In the genomic region with DNA sequence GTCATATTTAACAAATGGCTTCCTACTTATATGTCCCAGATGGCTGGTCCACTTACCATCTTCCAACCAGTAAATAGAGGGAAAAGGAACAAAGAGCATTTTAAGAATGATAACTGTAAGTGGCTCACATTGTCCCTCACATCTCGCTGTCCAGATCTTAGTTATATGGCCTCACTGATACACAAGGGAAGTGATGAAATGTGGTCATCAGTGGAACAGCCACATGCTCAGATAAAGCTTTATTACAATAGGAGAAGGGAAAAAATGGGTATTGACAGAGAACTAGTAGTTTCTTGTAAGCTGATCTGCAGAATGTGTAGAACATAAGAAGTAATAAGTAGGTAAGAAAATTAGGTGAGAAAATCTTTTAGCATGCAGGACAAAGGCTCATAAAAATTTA, we compare ENCODE assay signal across 23 cellular contexts. TPM values are rescaled to one million over a fixed set of nuclear protein-coding genes. Genes with fewer than 3 reads are reported as not detected.
"Had no signal": no experiment of that assay in that cellular context is flagged by ENCODE, and none has a peak within 500 bp of the region (broad histone marks: within the 10 kb centered on the region; RNA-seq: fewer than 3 reads in every experiment).

No MANE protein-coding gene starts in this region.

- H3K27ac ChIP-seq: adrenal gland, breast epithelium, SJSA1 had no signal

- H3K36me3 ChIP-seq: adrenal gland, breast epithelium had no signal

- H3K4me1 ChIP-seq: breast epithelium, SJSA1 had no signal

- H3K9me3 ChIP-seq: adrenal gland, breast epithelium, SJSA1 had no signal

- H3K4me3 ChIP-seq: adrenal gland, breast epithelium, SJSA1 had no signal

- ATAC-seq: activated CD4-positive, CD25-positive, alpha-beta regulatory T cell treated with anti-CD3 and anti-CD28 coated beads, Interleukin-2, amount 50 U/mL, for 24 hours; activated CD8-positive, alpha-beta T cell treated with anti-CD3 and anti-CD28 coated beads for 36 hours; activated T-cell treated with anti-CD3 and anti-CD28 coated beads, Interleukin-2, amount 50 U/mL, for 72 hours had no signal

- H3K27me3 ChIP-seq: adrenal gland, breast epithelium, SJSA1 had no signal

- DNase-seq: activated CD4-positive, alpha-beta T cell treated with anti-CD3 and anti-CD28 coated beads for 4 hours; activated CD8-positive, alpha-beta memory T cell treated with anti-CD3 and anti-CD28 coated beads, Interleukin-2, amount 50 U/mL, for 4 hours; activated CD8-positive, alpha-beta T cell treated with anti-CD3 and anti-CD28 coated beads for 36 hours; activated gamma-delta T cell treated with Interleukin-2 at 50 U/mL for 16 hours; activated naive CD4-positive, alpha-beta T cell treated with anti-CD3 and anti-CD28 coated beads, Interleukin-2, amount 10 ng/mL, durations not matched to agents 7 days and 5 days; activated naive CD8-positive, alpha-beta T cell treated with anti-CD3 and anti-CD28 coated beads, Interleukin-2, amount 10 ng/mL, durations not matched to agents 7 days and 5 days; activated T-cell treated with anti-CD3 and anti-CD28 coated beads, Interleukin-2, amount 50 U/mL, for 72 hours; aorta; caudate nucleus; MM.1S; NCI-H1105 treated with DMSO at 0.1 percent for 48 hours; NCI-H1436 treated with DMSO at 0.1 percent for 48 hours; NCI-H187 treated with DMSO at 0.1 percent for 48 hours; NCI-H2171; NCI-H2227 treated with DMSO at 0.1 percent for 48 hours; NCI-H446 treated with DMSO at 0.1 percent for 48 hours; NCI-H524 treated with DMSO at 0.1 percent for 48 hours; NCI-H748 treated with DMSO at 0.1 percent for 48 hours; SHP77 had no signal

RNA-seq across cellular contexts. Expression of a gene that starts 35.7 kb away (rescaled TPM):
- total RNA-seq: activated naive CD8-positive, alpha-beta T cell treated with anti-CD3 and anti-CD28 coated beads, Interleukin-2, amount 10 ng/mL, durations not matched to agents 7 days and 5 days had no signal
